8 cellular contexts compared by ENCODE assay signal in the genomic region with DNA sequence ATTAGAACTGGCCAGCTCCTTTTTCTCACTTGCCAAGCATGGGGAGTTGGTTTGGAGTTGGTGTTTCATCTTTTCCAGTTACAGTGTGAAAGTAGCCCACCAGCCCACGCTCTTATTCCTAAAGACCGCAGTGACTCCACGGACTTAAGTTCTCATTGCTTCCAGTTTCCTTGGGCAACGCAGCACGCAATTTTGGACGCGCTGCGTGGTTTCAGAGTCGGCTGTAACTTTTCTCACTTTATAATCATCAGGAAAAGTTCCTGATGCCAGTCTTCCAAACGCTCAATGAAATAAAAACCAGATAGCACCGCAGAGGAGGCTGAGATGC. TPM values are rescaled to one million over a fixed set of nuclear protein-coding genes. Genes with fewer than 3 reads are reported as not detected.
DNase-seq lines count a peak whose midpoint lies in the region; ATAC-seq and TF ChIP-seq lines count a peak whose summit lies in the region.

No MANE protein-coding gene starts in this region.

- CTCF ChIA-PET in A673 (lab: Charles Lee), result interaction anchor here (0.6 to 0.7 kb wide), 4 partner anchors 17 to 1674 kb away, joined by 3 to 5 read pairs (median 4); no protein-coding TSS in a partner anchor

- no peak for TF ChIP-seq CTCF in A673 (conservative IDR thresholded peaks at IDR 0.05; ENCODE audit: low read depth, low read length)

- WGBS in right cardiac atrium, result under 1% methylated on average over 11 of the region's 11 CpGs

- H3K36me3 ChIP-seq in A673 (ENCODE audit: insufficient read depth, low read length, poor library complexity, severe bottlenecking), result no peaks in the 10 kb centered on the region

- intact Hi-C loops in A673 (cut with micrococcal nuclease; ENCODE audit: unreplicated experiment), result no loop called here
- intact Hi-C loops in right cardiac atrium (cut with DNase I), result no loop called here

- BruUV-seq in A673 (replicated peaks; lab: Mats Ljungman, UMichigan), result TSS peak; percentile 83

- peak; percentile 8 for ATAC-seq in GM18907 (IDR thresholded peaks at IDR 0.05; ENCODE audit: unreplicated experiment)
- ATAC-seq in right cardiac atrium, result peak; percentile 3 to 17

- POLR2A ChIA-PET in A673 (lab: Charles Lee; ENCODE audit: low non-redundant PET), result no interaction called here

- H3K9me3 ChIP-seq in A673 (ENCODE audit: low read depth, low read length, poor library complexity, severe bottlenecking) (no peaks in the 10 kb centered on the region), right cardiac atrium (ENCODE audit: control insufficient read depth, low read length) (no peaks in the 10 kb centered on the region)

- H3K4me3 ChIP-seq in A673 (ENCODE audit: low read depth, low read length, poor library complexity, severe bottlenecking) (peak overlapping the region; percentile 93), right cardiac atrium (ENCODE audit: low read length) (peak overlapping the region; percentile 82), skin epidermis (peak overlapping the region; percentile 46 to 80 (median 67))

- H3K27ac ChIP-seq in A673 (ENCODE audit: low read depth, low read length, poor library complexity, severe bottlenecking) (peak overlapping the region; percentile 94), right cardiac atrium (ENCODE audit: low read length) (peak overlapping the region; percentile 53), skin epidermis (peak overlapping the region in 19 of 21 experiments; percentile 80 to 96 (median 93))

- DNase-seq in A673 (ENCODE audit: low spot score) (no peak), HPDE6-E6E7 (ENCODE audit: extremely low spot score) (peak; percentile 1), right cardiac atrium (peak in 2 of 3 donors; percentile 31 to 69), NCI-H2107 (lab: John Stamatoyannopoulos, UW) (no peak), NCI-H187 treated with DMSO at 0.1 percent for 48 hours (lab: John Stamatoyannopoulos, UW) (no peak)
- peak; percentile 41 for DNase-seq in activated naive CD4-positive, alpha-beta T cell treated with anti-CD3 and anti-CD28 coated beads, Interleukin-2, amount 50 U/mL, for 16 hours

- no peaks in the 10 kb centered on the region for H3K27me3 ChIP-seq in A673 (replicated peaks; ENCODE audit: insufficient read depth, low read depth, low read length, poor library complexity)
- H3K27me3 ChIP-seq in right cardiac atrium (ENCODE audit: control insufficient read depth, insufficient read depth), result no peaks in the 10 kb centered on the region

- H3K4me1 ChIP-seq in A673 (ENCODE audit: insufficient read depth, low read length, poor library complexity, severe bottlenecking), result no peaks in the 10 kb centered on the region
- H3K4me1 ChIP-seq in right cardiac atrium (ENCODE audit: control insufficient read depth, insufficient read depth, low read length), result no peaks in the 10 kb centered on the region

RNA-seq across cellular contexts. Expression of a gene that starts 0.4 kb away (rescaled TPM):
- total RNA-seq in A673 (2021) (6.2 and 7.4 TPM in 2 replicates), right cardiac atrium (10 to 100 TPM in 1 of 4 donors, 1 to 10 TPM in 3; 6.1 to 10.8 (median 6.6) TPM)
- polyA plus RNA-seq in right cardiac atrium, result 7.7 TPM

RNA-seq across cellular contexts. Expression of a gene that starts 29.7 kb away (rescaled TPM):
- total RNA-seq in A673 (2021), result 4.9 and 5.4 TPM in 2 replicates
- total RNA-seq in right cardiac atrium, result 1 to 10 TPM; 3.9 to 7.3 (median 5.5) TPM
- 2.8 TPM for polyA plus RNA-seq in right cardiac atrium

Comparison
In these comparisons a context has a peak if more than half of its experiments do, and no peak if none do; other contexts are left out.
1. DNase-seq: peak in HPDE6-E6E7 (single experiment), activated naive CD4-positive, alpha-beta T cell treated with anti-CD3 and anti-CD28 coated beads, Interleukin-2, amount 50 U/mL, for 16 hours (single experiment) and right cardiac atrium (2 of 3); none in A673 (single experiment), NCI-H2107 (single experiment) and NCI-H187 treated with DMSO at 0.1 percent for 48 hours (single experiment).
2. Peak in every context shown above with its lines, with median percentiles within 50 percentile points of each other: H3K27ac ChIP-seq and H3K4me3 ChIP-seq.